Comparison of ENCODE assay signal across 32 cellular contexts in the genomic region with DNA sequence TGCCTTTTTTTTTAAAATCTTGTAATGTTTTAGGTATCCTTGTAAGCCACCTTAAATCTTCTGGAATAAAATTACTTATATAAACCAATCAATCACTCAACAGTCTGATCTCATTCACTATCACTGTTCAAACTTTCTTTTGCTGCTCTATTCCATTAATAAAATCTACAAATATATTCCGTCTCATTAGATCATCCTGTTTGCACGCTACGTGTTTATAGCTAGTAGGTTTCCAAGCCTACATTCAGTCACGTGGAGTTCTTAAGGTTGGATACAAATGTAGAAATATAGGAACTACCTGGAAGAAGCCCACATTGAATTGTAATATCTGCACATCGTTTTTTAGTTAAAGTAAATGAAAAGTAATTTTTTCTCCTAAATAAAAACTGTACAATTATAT.
"Had no signal": no experiment of that assay in that cellular context is flagged by ENCODE, and none has a peak within 500 bp of the region (broad histone marks: within the 10 kb centered on the region; RNA-seq: fewer than 3 reads in every experiment).

No MANE protein-coding gene starts in this region.

- DNase-seq: Karpas-422, Kasumi-1, KBM-7, KG1, MG63, MM.1S, MV-4-11, NCI-H1048, NCI-H1092, NCI-H1092 treated with DMSO at 0.1 percent for 48 hours, NCI-H1105, NCI-H1105 treated with DMSO at 0.1 percent for 48 hours, NCI-H1417 treated with DMSO at 0.1 percent for 48 hours, NCI-H1436, NCI-H1436 treated with DMSO at 0.1 percent for 48 hours, NCI-H146, NCI-H1694, NCI-H1694 treated with DMSO at 0.1 percent for 48 hours, NCI-H187, NCI-H2029, NCI-H2029 treated with DMSO at 0.1 percent for 48 hours, NCI-H2081 treated with DMSO at 0.1 percent for 48 hours, NCI-H2107, NCI-H2171, NCI-H2171 treated with DMSO at 0.1 percent for 48 hours, NCI-H2227 treated with DMSO at 0.1 percent for 48 hours, NCI-H226, NCI-H345, NCI-H446, NCI-H446 treated with DMSO at 0.1 percent for 48 hours, NCI-H510A had no signal

- H3K27me3 ChIP-seq: MG63 had no signal

- H3K4me3 ChIP-seq: MG63 had no signal

- H3K27ac ChIP-seq: KMS-11 had no signal

- H3K9me3 ChIP-seq: MG63 had no signal

- H3K9ac ChIP-seq: KMS-11 had no signal

- H3K36me3 ChIP-seq: MG63 had no signal
